1 cellular context compared by ENCODE assay signal in genomic region chr1:22451702-22452400, GRCh38.
TF ChIP-seq lines count a peak whose summit lies in the region.

Gene ZBTB40 (plus strand): TSS chr1:22451851. CDS start chr1:22489949, 38,098 bp downstream.

TF ChIP-seq in GM12878, 131 proteins besides CTCF, POLR2A, EP300 and RAD21 (continued from another document):
- TF ChIP-seq, protein P1, sequence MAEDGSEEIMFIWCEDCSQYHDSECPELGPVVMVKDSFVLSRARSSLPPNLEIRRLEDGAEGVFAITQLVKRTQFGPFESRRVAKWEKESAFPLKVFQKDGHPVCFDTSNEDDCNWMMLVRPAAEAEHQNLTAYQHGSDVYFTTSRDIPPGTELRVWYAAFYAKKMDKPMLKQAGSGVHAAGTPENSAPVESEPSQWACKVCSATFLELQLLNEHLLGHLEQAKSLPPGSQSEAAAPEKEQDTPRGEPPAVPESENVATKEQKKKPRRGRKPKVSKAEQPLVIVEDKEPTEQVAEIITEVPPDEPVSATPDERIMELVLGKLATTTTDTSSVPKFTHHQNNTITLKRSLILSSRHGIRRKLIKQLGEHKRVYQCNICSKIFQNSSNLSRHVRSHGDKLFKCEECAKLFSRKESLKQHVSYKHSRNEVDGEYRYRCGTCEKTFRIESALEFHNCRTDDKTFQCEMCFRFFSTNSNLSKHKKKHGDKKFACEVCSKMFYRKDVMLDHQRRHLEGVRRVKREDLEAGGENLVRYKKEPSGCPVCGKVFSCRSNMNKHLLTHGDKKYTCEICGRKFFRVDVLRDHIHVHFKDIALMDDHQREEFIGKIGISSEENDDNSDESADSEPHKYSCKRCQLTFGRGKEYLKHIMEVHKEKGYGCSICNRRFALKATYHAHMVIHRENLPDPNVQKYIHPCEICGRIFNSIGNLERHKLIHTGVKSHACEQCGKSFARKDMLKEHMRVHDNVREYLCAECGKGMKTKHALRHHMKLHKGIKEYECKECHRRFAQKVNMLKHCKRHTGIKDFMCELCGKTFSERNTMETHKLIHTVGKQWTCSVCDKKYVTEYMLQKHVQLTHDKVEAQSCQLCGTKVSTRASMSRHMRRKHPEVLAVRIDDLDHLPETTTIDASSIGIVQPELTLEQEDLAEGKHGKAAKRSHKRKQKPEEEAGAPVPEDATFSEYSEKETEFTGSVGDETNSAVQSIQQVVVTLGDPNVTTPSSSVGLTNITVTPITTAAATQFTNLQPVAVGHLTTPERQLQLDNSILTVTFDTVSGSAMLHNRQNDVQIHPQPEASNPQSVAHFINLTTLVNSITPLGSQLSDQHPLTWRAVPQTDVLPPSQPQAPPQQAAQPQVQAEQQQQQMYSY (CRISPR knock-in tag; IDR thresholded peaks at IDR 0.05), result no peak
- TF ChIP-seq BCLAF1 (IDR thresholded peaks at IDR 0.05) (no peak), ATF2 (IDR thresholded peaks at IDR 0.05; ENCODE audit: low read length) (0 out of 2 replicates have a peak, but pooled peaks have one; percentile 2), GABPA (IDR thresholded peaks at IDR 0.05; ENCODE audit: low read depth) (peak; percentile 10; the same call in 1 of the 2 replicates), CBFB (IDR thresholded peaks at IDR 0.05; ENCODE audit: low read depth) (0 out of 2 replicates have a peak, but pooled peaks have one; percentile 38), ELK1 (IDR thresholded peaks at IDR 0.05; ENCODE audit: low read depth, low read length) (peak; percentile 79), SRF (IDR thresholded peaks at IDR 0.05; ENCODE audit: low read depth in 2 of 2, low read length in 2 of 2) (peak in 1 of 2 experiments; percentile 84; a peak in 2 of 4 replicates), POLR2AphosphoS2 (IDR thresholded peaks at IDR 0.05; ENCODE audit: low read depth, low read length) (no peak), IKZF1 (conservative IDR thresholded peaks at IDR 0.05) (peak; percentile 84), JUND (IDR thresholded peaks at IDR 0.05; ENCODE audit: low read depth, low read length) (no peak)
- TF ChIP-seq, protein P2, sequence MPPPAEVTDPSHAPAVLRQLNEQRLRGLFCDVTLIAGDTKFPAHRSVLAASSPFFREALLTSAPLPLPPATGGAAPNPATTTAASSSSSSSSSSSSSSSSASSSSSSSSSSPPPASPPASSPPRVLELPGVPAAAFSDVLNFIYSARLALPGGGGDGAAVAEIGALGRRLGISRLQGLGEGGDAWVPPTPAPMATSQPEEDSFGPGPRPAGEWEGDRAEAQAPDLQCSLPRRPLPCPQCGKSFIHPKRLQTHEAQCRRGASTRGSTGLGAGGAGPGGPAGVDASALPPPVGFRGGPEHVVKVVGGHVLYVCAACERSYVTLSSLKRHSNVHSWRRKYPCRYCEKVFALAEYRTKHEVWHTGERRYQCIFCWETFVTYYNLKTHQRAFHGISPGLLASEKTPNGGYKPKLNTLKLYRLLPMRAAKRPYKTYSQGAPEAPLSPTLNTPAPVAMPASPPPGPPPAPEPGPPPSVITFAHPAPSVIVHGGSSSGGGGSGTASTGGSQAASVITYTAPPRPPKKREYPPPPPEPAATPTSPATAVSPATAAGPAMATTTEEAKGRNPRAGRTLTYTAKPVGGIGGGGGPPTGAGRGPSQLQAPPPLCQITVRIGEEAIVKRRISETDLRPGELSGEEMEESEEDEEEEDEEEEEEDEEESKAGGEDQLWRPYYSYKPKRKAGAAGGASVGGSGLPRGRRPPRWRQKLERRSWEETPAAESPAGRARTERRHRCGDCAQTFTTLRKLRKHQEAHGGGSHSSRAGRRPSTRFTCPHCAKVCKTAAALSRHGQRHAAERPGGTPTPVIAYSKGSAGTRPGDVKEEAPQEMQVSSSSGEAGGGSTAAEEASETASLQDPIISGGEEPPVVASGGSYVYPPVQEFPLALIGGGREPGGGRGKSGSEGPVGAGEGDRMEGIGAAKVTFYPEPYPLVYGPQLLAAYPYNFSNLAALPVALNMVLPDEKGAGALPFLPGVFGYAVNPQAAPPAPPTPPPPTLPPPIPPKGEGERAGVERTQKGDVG (CRISPR knock-in tag; IDR thresholded peaks at IDR 0.05), result no peak
